In genomic region chr15:65092911-65093792, GRCh38 we compare ENCODE assay signal across 21 cellular contexts. TPM values are rescaled to one million over a fixed set of nuclear protein-coding genes. Genes with fewer than 3 reads are reported as not detected.
"Had no signal": no experiment of that assay in that cellular context is flagged by ENCODE, and none has a peak within 500 bp of the region (broad histone marks: within the 10 kb centered on the region; RNA-seq: fewer than 3 reads in every experiment).

No MANE protein-coding gene starts in this region.

- DNase-seq: activated CD4-positive, alpha-beta T cell treated with anti-CD3 and anti-CD28 coated beads for 1 hour; activated CD4-positive, alpha-beta T cell treated with anti-CD3 and anti-CD28 coated beads, Interleukin-2, amount 50 U/mL, for 4 hours; activated naive CD4-positive, alpha-beta T cell treated with anti-CD3 and anti-CD28 coated beads for 36 hours; activated T-cell treated with anti-CD3 and anti-CD28 coated beads for 4 hours; body of pancreas; central memory CD4-positive, alpha-beta T cell; cortex of kidney; effector CD4-positive, alpha-beta T cell; foreskin melanocyte; naive thymus-derived CD4-positive, alpha-beta T cell; retina; stimulated activated CD4-positive, alpha-beta T cell treated with anti-CD3 and anti-CD28 coated beads, Interleukin-2, amount 100 ng/mL, for 48 hours; T-cell; T-helper 9 cell; trophoblast cell had no signal

- H3K9me3 ChIP-seq: body of pancreas, neutrophil had no signal

- H3K27me3 Mint-ChIP-seq: naive thymus-derived CD4-positive, alpha-beta T cell; stimulated activated memory B cell treated with anti-CD40 and anti-IgM and Interleukin-4, amounts not matched to agents 10 μg/mL and 1 μg/mL and 100 μg/mL, for 72 hours; T-cell had no signal

- H3K27ac Mint-ChIP-seq: activated naive CD4-positive, alpha-beta T cell treated with anti-CD3 and anti-CD28 coated beads for 36 hours; activated T-helper 2 cell treated with anti-CD3 and anti-CD28 coated beads, Interferon-gamma antibody, Interleukin-2, Interleukin-4, amounts not matched to agents 10 μg/mL and 5 μg/mL and 100 μg/mL, durations not matched to agents 14 hours and 24 hours and 36 hours; stimulated activated memory B cell treated with anti-CD40 and anti-IgM and Interleukin-4, amounts not matched to agents 10 μg/mL and 1 μg/mL and 100 μg/mL, for 72 hours; T-cell had no signal

- H3K27ac ChIP-seq: body of pancreas, neutrophil had no signal

- H3K27me3 ChIP-seq: body of pancreas, neutrophil had no signal

- H3K4me3 Mint-ChIP-seq: activated naive CD4-positive, alpha-beta T cell treated with anti-CD3 and anti-CD28 coated beads for 36 hours; naive thymus-derived CD4-positive, alpha-beta T cell; stimulated activated memory B cell treated with anti-CD40 and anti-IgM and Interleukin-4, amounts not matched to agents 10 μg/mL and 1 μg/mL and 100 μg/mL, for 72 hours; T-cell had no signal

- H3K4me1 Mint-ChIP-seq: naive thymus-derived CD4-positive, alpha-beta T cell; stimulated activated memory B cell treated with anti-CD40 and anti-IgM and Interleukin-4, amounts not matched to agents 10 μg/mL and 1 μg/mL and 100 μg/mL, for 72 hours; T-cell had no signal

- H3K9me3 Mint-ChIP-seq: activated naive CD4-positive, alpha-beta T cell treated with anti-CD3 and anti-CD28 coated beads for 36 hours; activated T-helper 2 cell treated with anti-CD3 and anti-CD28 coated beads, Interferon-gamma antibody, Interleukin-2, Interleukin-4, amounts not matched to agents 10 μg/mL and 5 μg/mL and 100 μg/mL, durations not matched to agents 14 hours and 24 hours and 36 hours; naive thymus-derived CD4-positive, alpha-beta T cell; stimulated activated memory B cell treated with anti-CD40 and anti-IgM and Interleukin-4, amounts not matched to agents 10 μg/mL and 1 μg/mL and 100 μg/mL, for 72 hours; T-cell had no signal

- H3K4me3 ChIP-seq: body of pancreas had no signal

- ATAC-seq: body of pancreas; naive thymus-derived CD4-positive, alpha-beta T cell; stimulated activated memory B cell treated with anti-CD40 and anti-IgM and Interleukin-4, amounts not matched to agents 10 μg/mL and 1 μg/mL and 100 μg/mL, for 72 hours; T-cell had no signal

RNA-seq across cellular contexts. Expression of gene KBTBD13, which starts 16.6 kb away (rescaled TPM):
- total RNA-seq: activated naive CD4-positive, alpha-beta T cell treated with anti-CD3 and anti-CD28 coated beads for 36 hours; activated T-helper 2 cell treated with anti-CD3 and anti-CD28 coated beads, Interferon-gamma antibody, Interleukin-2, Interleukin-4, amounts not matched to agents 10 μg/mL and 5 μg/mL and 100 μg/mL, durations not matched to agents 14 hours and 24 hours and 36 hours; body of pancreas; endothelial cell of umbilical vein; lung microvascular endothelial cell; naive thymus-derived CD4-positive, alpha-beta T cell; T-cell had no signal
- polyA plus RNA-seq: endothelial cell of umbilical vein; naive thymus-derived CD4-positive, alpha-beta T cell had no signal

RNA-seq across cellular contexts. Expression of gene RASL12, which starts 25.4 kb away (rescaled TPM):
- total RNA-seq: activated naive CD4-positive, alpha-beta T cell treated with anti-CD3 and anti-CD28 coated beads for 36 hours; activated T-helper 2 cell treated with anti-CD3 and anti-CD28 coated beads, Interferon-gamma antibody, Interleukin-2, Interleukin-4, amounts not matched to agents 10 μg/mL and 5 μg/mL and 100 μg/mL, durations not matched to agents 14 hours and 24 hours and 36 hours; endothelial cell of umbilical vein; lung microvascular endothelial cell; mononuclear cell; naive thymus-derived CD4-positive, alpha-beta T cell had no signal
- polyA plus RNA-seq: endothelial cell of umbilical vein; naive thymus-derived CD4-positive, alpha-beta T cell had no signal

RNA-seq across cellular contexts. Expression of gene SLC51B, which starts 48.0 kb away (rescaled TPM):
- total RNA-seq: activated naive CD4-positive, alpha-beta T cell treated with anti-CD3 and anti-CD28 coated beads for 36 hours; activated T-helper 2 cell treated with anti-CD3 and anti-CD28 coated beads, Interferon-gamma antibody, Interleukin-2, Interleukin-4, amounts not matched to agents 10 μg/mL and 5 μg/mL and 100 μg/mL, durations not matched to agents 14 hours and 24 hours and 36 hours; body of pancreas; endothelial cell of umbilical vein; lung microvascular endothelial cell; naive thymus-derived CD4-positive, alpha-beta T cell; T-cell had no signal
- polyA plus RNA-seq: endothelial cell of umbilical vein; naive thymus-derived CD4-positive, alpha-beta T cell had no signal
